In genomic region chr20:58099956-58100730, GRCh38 we compare ENCODE assay signal across 20 cellular contexts.
DNase-seq lines count a peak whose midpoint lies in the region; ATAC-seq, FAIRE-seq and TF ChIP-seq lines count a peak whose summit lies in the region.
"Had no signal": no experiment of that assay in that cellular context is flagged by ENCODE, and none has a peak within 500 bp of the region (broad histone marks: within the 10 kb centered on the region; RNA-seq: fewer than 3 reads in every experiment).

No MANE protein-coding gene starts in this region.

- in situ Hi-C loops in K562 (cut with MboI), result no loop called here

- H3K9me3 Mint-ChIP-seq in neural progenitor cell, result no peaks in the 10 kb centered on the region
- H3K9me3 Mint-ChIP-seq: CD8-positive, alpha-beta T cell had no signal

- H3K4me1 Mint-ChIP-seq in neural progenitor cell, result no peaks in the 10 kb centered on the region
- H3K4me1 Mint-ChIP-seq: CD14-positive monocyte had no signal

- DNase-seq in RPMI7951 (ENCODE audit: low read depth) (peak; percentile 64), K562 (ENCODE audit: extremely low read depth in 1 of 4, low spot score in 3 of 4) (no peak), neural progenitor cell (ENCODE audit: low spot score) (no peak), vagina (ENCODE audit: extremely low spot score in 2 of 2) (peak; percentile 54 to 64), ascending aorta (ENCODE audit: low spot score in 2 of 2) (no peak), NCI-H2227 treated with DMSO at 0.1 percent for 48 hours (lab: John Stamatoyannopoulos, UW) (no peak), prostate gland (ENCODE audit: low spot score) (no peak)
- DNase-seq: CD8-positive, alpha-beta T cell; COR-L47; DMS153; DMS79 treated with DMSO at 0.1 percent for 48 hours; EL; GM23248 had no signal

- no peaks in the 10 kb centered on the region for H3F3A ChIP-seq in neural progenitor cell (ENCODE audit: low read depth)

- intact Hi-C loops in K562 (cut with micrococcal nuclease) (no loop called here), vagina (cut with DNase I) (no loop called here), ascending aorta (cut with DNase I) (no loop called here), prostate gland (cut with DNase I) (no loop called here)

- no peak for TF ChIP-seq EP300 in K562 (IDR thresholded peaks at IDR 0.05; ENCODE audit: low read length)

- peak overlapping the region; percentile 8 for H3K27ac Mint-ChIP-seq in neural progenitor cell
- H3K27ac Mint-ChIP-seq: CD14-positive monocyte; CD8-positive, alpha-beta T cell had no signal

- H3K27me3 Mint-ChIP-seq in neural progenitor cell (ENCODE audit: insufficient read depth, low read depth), result peaks cover 11% of the 10 kb centered on the region

- H3K36me3 ChIP-seq in K562 (ENCODE audit: control insufficient read depth, insufficient read depth, low read length) (no peaks in the 10 kb centered on the region), neural progenitor cell (no peaks in the 10 kb centered on the region), vagina (no peaks in the 10 kb centered on the region), ascending aorta (no peaks in the 10 kb centered on the region), prostate gland (no peaks in the 10 kb centered on the region)

- no peak overlapping the region for H3K4me3 Mint-ChIP-seq in neural progenitor cell
- H3K4me3 Mint-ChIP-seq: CD14-positive monocyte; CD8-positive, alpha-beta T cell had no signal

- BruUV-seq in K562 (replicated peaks; lab: Mats Ljungman, UMichigan), result no TSS peak

- TF ChIP-seq POLR2A in K562 (conservative IDR thresholded peaks at IDR 0.05) (no peak), vagina (IDR thresholded peaks at IDR 0.05) (no peak), prostate gland (IDR thresholded peaks at IDR 0.05) (no peak)

- H3K27ac ChIP-seq in K562 (ENCODE audit: extremely low read depth, low read depth, low read length) (no peak overlapping the region), neural progenitor cell (no peak overlapping the region), vagina (no peak overlapping the region), ascending aorta (no peak overlapping the region), prostate gland (no peak overlapping the region)
- H3K27ac ChIP-seq: GM23248 had no signal

- POLR2A ChIA-PET in K562 (lab: Yijun Ruan, JAX), result interaction anchor here (1.1 kb wide), 1 partner anchor 441 kb away, joined by 3 read pairs; no protein-coding TSS in a partner anchor

- H3K79me2 ChIP-seq in K562 (ENCODE audit: control insufficient read depth, insufficient read depth, low read length) (no peaks in the 10 kb centered on the region), neural progenitor cell (ENCODE audit: low read depth) (no peaks in the 10 kb centered on the region)

- H2AFZ ChIP-seq in K562 (ENCODE audit: low read depth, low read length), result no peak overlapping the region
- no peak overlapping the region for H2AFZ ChIP-seq in neural progenitor cell (replicated peaks)
- H2AFZ ChIP-seq: GM23248 had no signal

- H3K4me2 ChIP-seq in K562 (ENCODE audit: insufficient read depth, low read length) (no peak overlapping the region), neural progenitor cell (no peak overlapping the region)

- TF ChIP-seq CTCF in K562 (IDR thresholded peaks at IDR 0.05 in 2 of 3, conservative IDR thresholded peaks at IDR 0.05 in 1 of 3; ENCODE audit: insufficient read depth in 2 of 3, low read depth in 1 of 3, low read length in 3 of 3) (no peak), neural progenitor cell (IDR thresholded peaks at IDR 0.05) (no peak), vagina (IDR thresholded peaks at IDR 0.05) (no peak), ascending aorta (IDR thresholded peaks at IDR 0.05) (no peak), prostate gland (IDR thresholded peaks at IDR 0.05) (no peak)

- H3K4me3 ChIP-seq in K562, result no peak overlapping the region
- no peak overlapping the region for H3K4me3 ChIP-seq in neural progenitor cell
- no peak overlapping the region for H3K4me3 ChIP-seq in vagina
- H3K4me3 ChIP-seq in ascending aorta, result no peak overlapping the region
- H3K4me3 ChIP-seq in prostate gland, result no peak overlapping the region
- H3K4me3 ChIP-seq: GM23248 had no signal

- H3K36me3 Mint-ChIP-seq in neural progenitor cell, result no peaks in the 10 kb centered on the region
- H3K36me3 Mint-ChIP-seq: CD14-positive monocyte; CD8-positive, alpha-beta T cell had no signal

- H3K9me3 ChIP-seq in K562 (replicated peaks; ENCODE audit: control insufficient read depth, insufficient read depth, low read depth, low read length) (no peaks in the 10 kb centered on the region), neural progenitor cell (ENCODE audit: low read depth) (no peaks in the 10 kb centered on the region), vagina (no peaks in the 10 kb centered on the region), ascending aorta (no peaks in the 10 kb centered on the region), prostate gland (no peaks in the 10 kb centered on the region)

- 0% methylated on average over 8 of the region's 9 CpGs for WGBS in K562 (ENCODE audit: insufficient coverage, low coverage, missing lambda C conversion rate)
- WGBS in prostate gland, result 84% methylated on average over 9 of the region's 9 CpGs

- no peak for ATAC-seq in K562
- ATAC-seq: CD8-positive, alpha-beta T cell; HCT116 had no signal

- CTCF ChIA-PET in K562 (lab: Yijun Ruan, JAX; ENCODE audit: low intra/inter-chr PET ratio), result no interaction called here

- H3K27me3 ChIP-seq in K562 (ENCODE audit: control insufficient read depth in 2 of 2, insufficient read depth in 2 of 2, low read length in 2 of 2), result peaks cover 2 to 37% of the 10 kb centered on the region in 2 experiments; a peak in 4 of 5 replicates
- H3K27me3 ChIP-seq in neural progenitor cell, result no peaks in the 10 kb centered on the region
- H3K27me3 ChIP-seq in vagina, result no peaks in the 10 kb centered on the region
- no peaks in the 10 kb centered on the region for H3K27me3 ChIP-seq in ascending aorta
- H3K27me3 ChIP-seq in prostate gland (replicated peaks; ENCODE audit: insufficient read depth), result no peaks in the 10 kb centered on the region

- H4K20me1 ChIP-seq in K562 (replicated peaks; ENCODE audit: control insufficient read depth, insufficient read depth, low read length) (peaks cover 3% of the 10 kb centered on the region; the same call in 1 of the 2 replicates), neural progenitor cell (ENCODE audit: low read depth) (no peaks in the 10 kb centered on the region)

- no peak for TF ChIP-seq RAD21 in K562 (CRISPR knock-in tag; conservative IDR thresholded peaks at IDR 0.05 in 1 of 2, IDR thresholded peaks at IDR 0.05 in 1 of 2)

- FAIRE-seq in K562 (lab: Jason Lieb, UNC), result no peak
- FAIRE-seq: A204.1, D721Med, G401.6, GM12891, H54 had no signal

- H3K9ac ChIP-seq in K562 (ENCODE audit: insufficient read depth in 1 of 2, low read depth in 2 of 2, low read length in 2 of 2) (no peak overlapping the region), neural progenitor cell (no peak overlapping the region)
- H3K9ac ChIP-seq: GM23248 had no signal

- no peaks in the 10 kb centered on the region for H3K4me1 ChIP-seq in K562 (replicated peaks in 1 of 2; ENCODE audit: control insufficient read depth in 2 of 2, insufficient read depth in 2 of 2, low read length in 2 of 2)
- no peaks in the 10 kb centered on the region for H3K4me1 ChIP-seq in neural progenitor cell
- peaks cover 7% of the 10 kb centered on the region for H3K4me1 ChIP-seq in vagina
- H3K4me1 ChIP-seq in ascending aorta, result no peaks in the 10 kb centered on the region
- no peaks in the 10 kb centered on the region for H3K4me1 ChIP-seq in prostate gland (replicated peaks)

- no peaks in the 10 kb centered on the region for H3K9me1 ChIP-seq in K562 (ENCODE audit: control insufficient read depth, insufficient read depth, low read length)

TF ChIP-seq in K562, 482 proteins besides CTCF, POLR2A, EP300 and RAD21:
- TF ChIP-seq POLR3G (IDR thresholded peaks at IDR 0.05; ENCODE audit: extremely low read depth, insufficient read length, insufficient replicate concordance) (no peak), BCOR (IDR thresholded peaks at IDR 0.05) (peak; percentile 30; the same call in 1 of the 2 replicates), ZFP36 (IDR thresholded peaks at IDR 0.05; ENCODE audit: low read depth, low read length, partially characterized antibody) (peak; percentile 79)

Comparison
In these comparisons a context has a peak if more than half of its experiments do, and no peak if none do; other contexts are left out.
1. DNase-seq: peak in RPMI7951 (single experiment) and vagina (2 of 2); none in K562 (0 of 4), neural progenitor cell (single experiment), ascending aorta (0 of 2), NCI-H2227 treated with DMSO at 0.1 percent for 48 hours (single experiment) and prostate gland (single experiment).